ENCODE assay signal across 8 cellular contexts in genomic region chr11:45885921-45886721, GRCh38. TPM values are rescaled to one million over a fixed set of nuclear protein-coding genes. Genes with fewer than 3 reads are reported as not detected.
DNase-seq lines count a peak whose midpoint lies in the region; ATAC-seq and TF ChIP-seq lines count a peak whose summit lies in the region.

No MANE protein-coding gene starts in this region.

- no peak for TF ChIP-seq EP300 in esophagus muscularis mucosa (IDR thresholded peaks at IDR 0.05)
- TF ChIP-seq EP300 in ovary (IDR thresholded peaks at IDR 0.05) = no peak

- no peaks in the 10 kb centered on the region for H3K9me3 ChIP-seq in ES-I3 (ENCODE audit: control insufficient read depth, insufficient read depth, low read length)
- no peaks in the 10 kb centered on the region for H3K9me3 ChIP-seq in esophagus muscularis mucosa
- H3K9me3 ChIP-seq in ovary = no peaks in the 10 kb centered on the region

- intact Hi-C loops in esophagus muscularis mucosa (cut with DNase I) (no loop called here), ovary (cut with DNase I) (no loop called here)

- peak overlapping the region; percentile 71 for H3K9ac ChIP-seq in ES-I3 (ENCODE audit: low read depth, low read length)

- WGBS in esophagus muscularis mucosa = 42% methylated on average over 15 of the region's 43 CpGs
- 18 to 25% (median 20%) methylated on average over 24 to 43 of the region's 43 CpGs for WGBS in ovary, 3 donors

- ATAC-seq in HG03520 (IDR thresholded peaks at IDR 0.05; ENCODE audit: unreplicated experiment) = no peak
- ATAC-seq in HG03139 (IDR thresholded peaks at IDR 0.05; ENCODE audit: unreplicated experiment) = no peak

- H3K27me3 ChIP-seq in esophagus muscularis mucosa (no peaks in the 10 kb centered on the region), ovary (no peaks in the 10 kb centered on the region)

- H3K27ac ChIP-seq in esophagus muscularis mucosa (replicated peaks in 1 of 4) (no peak overlapping the region), ovary (no peak overlapping the region)

- TF ChIP-seq CTCF in esophagus muscularis mucosa (IDR thresholded peaks at IDR 0.05) (no peak), ovary (IDR thresholded peaks at IDR 0.05) (no peak)

- TF ChIP-seq POLR2A in esophagus muscularis mucosa (IDR thresholded peaks at IDR 0.05; ENCODE audit: low read depth) (no peak), ovary (IDR thresholded peaks at IDR 0.05) (no peak)

- peak overlapping the region; percentile 54 to 74 (median 58) for H3K4me3 ChIP-seq in esophagus muscularis mucosa
- peak overlapping the region; percentile 39 for H3K4me3 ChIP-seq in ovary

- H3K36me3 ChIP-seq in ES-I3 (ENCODE audit: insufficient read depth, low read length) = no peaks in the 10 kb centered on the region; the same call in 1 of the 2 replicates
- peaks cover 9 to 25% (median 21%) of the 10 kb centered on the region in 4 donors for H3K36me3 ChIP-seq in esophagus muscularis mucosa
- H3K36me3 ChIP-seq in ovary = no peaks in the 10 kb centered on the region

- H3K4me1 ChIP-seq in ES-I3 (ENCODE audit: insufficient read depth, low read length) (no peaks in the 10 kb centered on the region), esophagus muscularis mucosa (peaks cover 3 to 15% (median 13%) of the 10 kb centered on the region in 4 donors), ovary (ENCODE audit: insufficient read depth) (peaks cover 1% of the 10 kb centered on the region)

- DNase-seq in NCI-H774 (lab: John Stamatoyannopoulos, UW) (peak; percentile 5), esophagus muscularis mucosa (ENCODE audit: extremely low spot score) (no peak), ovary (peak in 2 of 5 donors; percentile 26 to 41), OCI-M1 (lab: John Stamatoyannopoulos, UW) (no peak), hypothalamus (lab: John Stamatoyannopoulos, UW) (no peak)

RNA-seq across cellular contexts. Expression of gene MAPK8IP1, which starts 0.7 kb away (rescaled TPM):
- 10 to 100 TPM in 3 of 4 donors, 1 to 10 TPM in 1; 7.5 to 20.6 (median 16.1) TPM for total RNA-seq in esophagus muscularis mucosa
- total RNA-seq in ovary = 10 to 100 TPM in 6 of 7 donors, 1 to 10 TPM in 1; 9.9 to 24.1 (median 15.2) TPM
- polyA plus RNA-seq in ovary = 1 to 10 TPM; 3.7 to 8.0 TPM

RNA-seq across cellular contexts. Expression of gene FREY1, which starts 20.9 kb away (rescaled TPM):
- total RNA-seq in esophagus muscularis mucosa (1 to 10 TPM in 3 of 4 donors, under 1 TPM in 1; 0.65 to 3.7 (median 1.4) TPM), ovary (1 to 10 TPM in 1 of 7 donors, under 1 TPM in 5, not detected in 1; 0.48 to 1.6 (median 0.67) TPM)
- polyA plus RNA-seq in ovary = under 1 TPM in 1 of 2 donors, not detected in 1; 0.23 TPM

RNA-seq across cellular contexts. Expression of gene PEX16, which starts 31.6 kb away (rescaled TPM):
- total RNA-seq in esophagus muscularis mucosa = 10 to 100 TPM; 15.4 to 32.2 (median 23.2) TPM
- total RNA-seq in ovary = 10 to 100 TPM; 18.7 to 31.7 (median 26.5) TPM
- 10 to 100 TPM in 1 of 2 donors, 1 to 10 TPM in 1; 2.9 to 30.0 TPM for polyA plus RNA-seq in ovary

RNA-seq across cellular contexts. Expression of gene LARGE2, which starts 36.3 kb away (rescaled TPM):
- total RNA-seq in esophagus muscularis mucosa = under 1 TPM in 1 of 4 donors, not detected in 3; 0.17 TPM
- total RNA-seq in ovary = 1 to 10 TPM; 1.4 to 8.0 (median 5.2) TPM
- polyA plus RNA-seq in ovary = 1 to 10 TPM in 1 of 2 donors, under 1 TPM in 1; 0.42 to 2.5 TPM

RNA-seq across cellular contexts. Expression of gene CRY2, which starts 38.8 kb away (rescaled TPM):
- total RNA-seq in esophagus muscularis mucosa (10 to 100 TPM; 32.0 to 57.6 (median 49.7) TPM), ovary (10 to 100 TPM; 44.8 to 94.2 (median 70.8) TPM)
- polyA plus RNA-seq in ovary = 10 to 100 TPM; 37.2 to 38.0 TPM
